13 cellular contexts compared by ENCODE assay signal in genomic region chr16:84178146-84178765, GRCh38. TPM values are rescaled to one million over a fixed set of nuclear protein-coding genes. Genes with fewer than 3 reads are reported as not detected.
A peak's percentile ranks its signal among the peaks of the same experiment; 100 is the strongest.
DNase-seq lines count a peak whose midpoint lies in the region; ATAC-seq, FAIRE-seq and TF ChIP-seq lines count a peak whose summit lies in the region.
"Had no signal": no experiment of that assay in that cellular context is flagged by ENCODE, and none has a peak within 500 bp of the region (broad histone marks: within the 10 kb centered on the region; RNA-seq: fewer than 3 reads in every experiment).

No MANE protein-coding gene starts in this region.

- H3K4me1 ChIP-seq in HEK293 (ENCODE audit: control insufficient read depth, insufficient read depth, low read length) (peaks cover 9% of the 10 kb centered on the region), kidney (ENCODE audit: control insufficient read depth in 1 of 2, insufficient read depth in 1 of 2, low read depth in 1 of 2, low read length in 2 of 2) (peaks cover 19 to 25% of the 10 kb centered on the region in 2 donors), stomach smooth muscle (ENCODE audit: control insufficient read depth, insufficient read depth, low read length) (peaks cover 28% of the 10 kb centered on the region)

- H3K4me3 Mint-ChIP-seq in activated naive CD8-positive, alpha-beta T cell treated with anti-CD3 and anti-CD28 coated beads, Interleukin-2, amount 50 U/mL, for 24 hours: no peak overlapping the region
- H3K4me3 Mint-ChIP-seq: activated B cell treated with CpG ODN at 0.5 μM for 24 hours; CD4-positive, alpha-beta memory T cell had no signal

- H3K9me3 ChIP-seq in HEK293 (ENCODE audit: control insufficient read depth, insufficient read depth, low read depth, low read length) (no peaks in the 10 kb centered on the region), kidney (ENCODE audit: control insufficient read depth in 1 of 2, low read length in 2 of 2) (no peaks in the 10 kb centered on the region), stomach smooth muscle (ENCODE audit: control insufficient read depth in 2 of 2, low read length in 2 of 2) (no peaks in the 10 kb centered on the region)
- H3K9me3 ChIP-seq: colonic mucosa had no signal

- no peaks in the 10 kb centered on the region for H3K27me3 ChIP-seq in stomach smooth muscle (ENCODE audit: control insufficient read depth in 1 of 2, insufficient read depth in 2 of 2, low read length in 2 of 2)
- H3K27me3 ChIP-seq: colonic mucosa had no signal

- peaks cover 0 to 52% of the 10 kb centered on the region in 2 experiments; a peak in 1 of 3 replicates for H3K36me3 ChIP-seq in HEK293 (ENCODE audit: control insufficient read depth in 2 of 2, insufficient read depth in 1 of 2, low read length in 2 of 2)
- peaks cover 0 to 31% of the 10 kb centered on the region in 2 donors for H3K36me3 ChIP-seq in kidney (ENCODE audit: control insufficient read depth in 1 of 2, insufficient read depth in 2 of 2, low read length in 2 of 2)
- H3K36me3 ChIP-seq in stomach smooth muscle (ENCODE audit: control insufficient read depth in 2 of 2, insufficient read depth in 2 of 2, low read length in 2 of 2): peaks cover 11 to 18% of the 10 kb centered on the region in 2 donors
- H3K36me3 ChIP-seq: colonic mucosa had no signal

- CTCF ChIA-PET in HEK293 (lab: Yijun Ruan, JAX): interaction anchor here (0.5 to 6.7 kb wide), 7 partner anchors 8 to 286 kb away, joined by 3 to 65 read pairs (median 3); partner anchors contain the start of gene TAF1C

- H3K36me3 Mint-ChIP-seq in activated naive CD8-positive, alpha-beta T cell treated with anti-CD3 and anti-CD28 coated beads, Interleukin-2, amount 50 U/mL, for 24 hours (ENCODE audit: low read depth): peaks cover 6% of the 10 kb centered on the region

- H3K27ac ChIP-seq in HEK293 (ENCODE audit: extremely low read depth, low read depth, low read length): no peak overlapping the region
- peak overlapping the region; percentile 85 to 89 for H3K27ac ChIP-seq in kidney (ENCODE audit: low read depth in 2 of 2, low read length in 2 of 2)
- H3K27ac ChIP-seq in stomach smooth muscle (ENCODE audit: low read length): peak overlapping the region; percentile 46
- H3K27ac ChIP-seq: colonic mucosa had no signal

- ATAC-seq in activated naive CD8-positive, alpha-beta T cell treated with anti-CD3 and anti-CD28 coated beads, Interleukin-2, amount 50 U/mL, for 24 hours: no peak
- ATAC-seq in HG02763 (IDR thresholded peaks at IDR 0.05; ENCODE audit: unreplicated experiment) (no peak), GM21576 (IDR thresholded peaks at IDR 0.05; ENCODE audit: unreplicated experiment) (no peak)

- no peaks in the 10 kb centered on the region for H3K9me3 Mint-ChIP-seq in activated naive CD8-positive, alpha-beta T cell treated with anti-CD3 and anti-CD28 coated beads, Interleukin-2, amount 50 U/mL, for 24 hours
- H3K9me3 Mint-ChIP-seq: activated B cell treated with CpG ODN at 0.5 μM for 24 hours; CD4-positive, alpha-beta memory T cell had no signal

- POLR2A ChIA-PET in HEK293 (lab: Yijun Ruan, JAX): interaction anchor here (0.5 to 1.2 kb wide), 2 partner anchors 9 to 22 kb away, joined by 3 to 7 read pairs; partner anchors contain the start of gene TAF1C

- intact Hi-C loops in kidney (cut with DNase I): no loop called here

- no peaks in the 10 kb centered on the region for H3K27me3 Mint-ChIP-seq in activated naive CD8-positive, alpha-beta T cell treated with anti-CD3 and anti-CD28 coated beads, Interleukin-2, amount 50 U/mL, for 24 hours
- H3K27me3 Mint-ChIP-seq: activated B cell treated with CpG ODN at 0.5 μM for 24 hours; CD4-positive, alpha-beta memory T cell had no signal

- peak overlapping the region; percentile 79 for H3K27ac Mint-ChIP-seq in activated naive CD8-positive, alpha-beta T cell treated with anti-CD3 and anti-CD28 coated beads, Interleukin-2, amount 50 U/mL, for 24 hours
- H3K27ac Mint-ChIP-seq: activated B cell treated with CpG ODN at 0.5 μM for 24 hours had no signal

- H3K4me3 ChIP-seq in HEK293 (ENCODE audit: low read depth, low read length) (no peak overlapping the region), kidney (ENCODE audit: low read length in 2 of 2) (no peak overlapping the region), stomach smooth muscle (ENCODE audit: low read length in 2 of 2) (no peak overlapping the region)
- H3K4me3 ChIP-seq: colonic mucosa had no signal

- H3K9ac ChIP-seq in kidney (ENCODE audit: low read length in 2 of 2) (peak overlapping the region in 1 of 2 donors; percentile 65), stomach smooth muscle (ENCODE audit: low read length in 2 of 2) (peak overlapping the region; percentile 21 to 36)

- FAIRE-seq in kidney (lab: Jason Lieb, UNC): no peak

- H3K4me1 Mint-ChIP-seq in activated naive CD8-positive, alpha-beta T cell treated with anti-CD3 and anti-CD28 coated beads, Interleukin-2, amount 50 U/mL, for 24 hours: peaks cover 15% of the 10 kb centered on the region

- no peak for DNase-seq in activated naive CD8-positive, alpha-beta T cell treated with anti-CD3 and anti-CD28 coated beads, Interleukin-2, amount 50 U/mL, for 24 hours
- no peak for DNase-seq in kidney
- no peak for DNase-seq in T-helper 9 cell
- DNase-seq: activated B cell treated with CpG ODN at 0.5 μM for 24 hours; CD4-positive, alpha-beta memory T cell; colonic mucosa; GDM1; NCI-H2029 treated with DMSO at 0.1 percent for 48 hours had no signal

- TF ChIP-seq CTCF in HEK293 (tag by site-specific recombination; IDR thresholded peaks at IDR 0.05) (no peak), kidney (IDR thresholded peaks at IDR 0.05; ENCODE audit: borderline replicate concordance, extremely low read depth, insufficient read depth) (no peak)

TF ChIP-seq in HEK293, 187 proteins besides CTCF, POLR2A, EP300 and RAD21:
- no peak for TF ChIP-seq PRDM4 (tag by site-specific recombination; IDR thresholded peaks at IDR 0.05)
- TF ChIP-seq, protein P1, sequence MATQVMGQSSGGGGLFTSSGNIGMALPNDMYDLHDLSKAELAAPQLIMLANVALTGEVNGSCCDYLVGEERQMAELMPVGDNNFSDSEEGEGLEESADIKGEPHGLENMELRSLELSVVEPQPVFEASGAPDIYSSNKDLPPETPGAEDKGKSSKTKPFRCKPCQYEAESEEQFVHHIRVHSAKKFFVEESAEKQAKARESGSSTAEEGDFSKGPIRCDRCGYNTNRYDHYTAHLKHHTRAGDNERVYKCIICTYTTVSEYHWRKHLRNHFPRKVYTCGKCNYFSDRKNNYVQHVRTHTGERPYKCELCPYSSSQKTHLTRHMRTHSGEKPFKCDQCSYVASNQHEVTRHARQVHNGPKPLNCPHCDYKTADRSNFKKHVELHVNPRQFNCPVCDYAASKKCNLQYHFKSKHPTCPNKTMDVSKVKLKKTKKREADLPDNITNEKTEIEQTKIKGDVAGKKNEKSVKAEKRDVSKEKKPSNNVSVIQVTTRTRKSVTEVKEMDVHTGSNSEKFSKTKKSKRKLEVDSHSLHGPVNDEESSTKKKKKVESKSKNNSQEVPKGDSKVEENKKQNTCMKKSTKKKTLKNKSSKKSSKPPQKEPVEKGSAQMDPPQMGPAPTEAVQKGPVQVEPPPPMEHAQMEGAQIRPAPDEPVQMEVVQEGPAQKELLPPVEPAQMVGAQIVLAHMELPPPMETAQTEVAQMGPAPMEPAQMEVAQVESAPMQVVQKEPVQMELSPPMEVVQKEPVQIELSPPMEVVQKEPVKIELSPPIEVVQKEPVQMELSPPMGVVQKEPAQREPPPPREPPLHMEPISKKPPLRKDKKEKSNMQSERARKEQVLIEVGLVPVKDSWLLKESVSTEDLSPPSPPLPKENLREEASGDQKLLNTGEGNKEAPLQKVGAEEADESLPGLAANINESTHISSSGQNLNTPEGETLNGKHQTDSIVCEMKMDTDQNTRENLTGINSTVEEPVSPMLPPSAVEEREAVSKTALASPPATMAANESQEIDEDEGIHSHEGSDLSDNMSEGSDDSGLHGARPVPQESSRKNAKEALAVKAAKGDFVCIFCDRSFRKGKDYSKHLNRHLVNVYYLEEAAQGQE (tag by site-specific recombination; IDR thresholded peaks at IDR 0.05): peak; percentile 81

RNA-seq across cellular contexts. Expression of gene TAF1C, which starts 8.6 kb away (rescaled TPM):
- 64.7 TPM for total RNA-seq in kidney
- 24.7 TPM for polyA plus RNA-seq in kidney (ENCODE audit: insufficient read depth, low read depth, low replicate concordance)

RNA-seq across cellular contexts. Expression of gene ADAD2, which starts 12.7 kb away (rescaled TPM):
- total RNA-seq in kidney: 0.72 TPM
- 0.80 TPM for polyA plus RNA-seq in kidney (ENCODE audit: insufficient read depth, low read depth, low replicate concordance)
- total RNA-seq: activated B cell treated with CpG ODN at 0.5 μM for 24 hours; CD4-positive, alpha-beta memory T cell; colonic mucosa; LHCN-M2 had no signal
- polyA plus RNA-seq: CD4-positive, alpha-beta memory T cell had no signal

RNA-seq across cellular contexts. Expression of gene DNAAF1, which starts 33.1 kb away (rescaled TPM):
- total RNA-seq in kidney: 4.8 TPM
- polyA plus RNA-seq in kidney (ENCODE audit: insufficient read depth, low read depth, low replicate concordance): 2.4 TPM
- total RNA-seq: activated B cell treated with CpG ODN at 0.5 μM for 24 hours, LHCN-M2 had no signal

RNA-seq across cellular contexts. Expression of gene HSDL1, which starts 33.3 kb away (rescaled TPM):
- 13.3 TPM for total RNA-seq in kidney
- polyA plus RNA-seq in kidney (ENCODE audit: insufficient read depth, low read depth, low replicate concordance): 12.1 TPM
